ENCODE assay signal across 8 cellular contexts in genomic region chr17:82053130-82053529, GRCh38. TPM values are rescaled to one million over a fixed set of nuclear protein-coding genes. Genes with fewer than 3 reads are reported as not detected.
DNase-seq lines count a peak whose midpoint lies in the region; ATAC-seq and TF ChIP-seq lines count a peak whose summit lies in the region.

No MANE protein-coding gene starts in this region.

- intact Hi-C loops in mammary epithelial cell (cut with micrococcal nuclease), result no loop called here
- intact Hi-C loops in naive thymus-derived CD4-positive, alpha-beta T cell (cut with micrococcal nuclease), result no loop called here

- H3K27ac ChIP-seq in mammary epithelial cell (ENCODE audit: insufficient read depth, low read depth, low read length), result no peak overlapping the region
- H3K27ac ChIP-seq in naive thymus-derived CD4-positive, alpha-beta T cell (ENCODE audit: low read depth, low read length), result peak overlapping the region; percentile 72

- H3K79me2 ChIP-seq in mammary epithelial cell (ENCODE audit: insufficient read depth, low read length), result peaks cover 28% of the 10 kb centered on the region

- in situ Hi-C loops in mammary epithelial cell (cut with MboI; ENCODE audit: low sequenced_read_pairs in 2 of 2), result no loop called here

- no peak overlapping the region for H3K9ac ChIP-seq in mammary epithelial cell (ENCODE audit: insufficient read depth, low read length)

- dilution Hi-C loops in mammary epithelial cell (cut with HindIII; ENCODE audit: low sequenced_read_pairs), result loop anchor here (5.0 to 10.0 kb wide), 2 partner anchors 76 to 212 kb away; partner anchors contain the start of gene ASPSCR1

- H3K4me3 Mint-ChIP-seq in naive thymus-derived CD4-positive, alpha-beta T cell, result peak overlapping the region; percentile 60 to 85 (median 74)

- CTCF ChIA-PET in BJ (lab: Yijun Ruan, JAX) (interaction anchor here (1.2 to 1.4 kb wide), 2 partner anchors 12 to 16 kb away, joined by 3 to 5 read pairs; partner anchors contain the start of genes DCXR and DUS1L), mammary epithelial cell (lab: Charles Lee; ENCODE audit: low non-redundant PET) (no interaction called here)
- CTCF ChIA-PET in naive thymus-derived CD4-positive, alpha-beta T cell (lab: Charles Lee), result no interaction called here

- H3K4me3 ChIP-seq in BJ (ENCODE audit: low read depth, low read length), result peak overlapping the region; percentile 87
- peak overlapping the region; percentile 81 for H3K4me3 ChIP-seq in Jurkat, Clone E6-1 (ENCODE audit: low read length)
- peak overlapping the region; percentile 61 to 86 (median 65) for H3K4me3 ChIP-seq in mammary epithelial cell (replicated peaks in 1 of 3; ENCODE audit: insufficient read depth in 1 of 3, low read depth in 2 of 3, low read length in 3 of 3)
- peak overlapping the region; percentile 74 for H3K4me3 ChIP-seq in naive thymus-derived CD4-positive, alpha-beta T cell (ENCODE audit: low read length)

- H3K36me3 Mint-ChIP-seq in naive thymus-derived CD4-positive, alpha-beta T cell, result peaks cover 0 to 5% (median 0%) of the 10 kb centered on the region in 5 donors

- H3K4me1 Mint-ChIP-seq in naive thymus-derived CD4-positive, alpha-beta T cell, result peaks cover 0 to 28% (median 12%) of the 10 kb centered on the region in 7 donors

- BruUV-seq in mammary epithelial cell (replicated peaks; lab: Mats Ljungman, UMichigan), result no TSS peak

- H2AFZ ChIP-seq in mammary epithelial cell (ENCODE audit: low read depth, low read length), result no peak overlapping the region

- H3K9me3 ChIP-seq in mammary epithelial cell (replicated peaks; ENCODE audit: insufficient read depth, low read length), result no peaks in the 10 kb centered on the region
- no peaks in the 10 kb centered on the region for H3K9me3 ChIP-seq in naive thymus-derived CD4-positive, alpha-beta T cell (ENCODE audit: control insufficient read depth in 2 of 3, low read length in 3 of 3)

- ATAC-seq in naive thymus-derived CD4-positive, alpha-beta T cell, result no peak
- ATAC-seq in GM21786 (IDR thresholded peaks at IDR 0.05; ENCODE audit: unreplicated experiment), result no peak
- ATAC-seq in GM18519 (IDR thresholded peaks at IDR 0.05; ENCODE audit: low FRiP score, unreplicated experiment), result no peak
- ATAC-seq in HG03432 (IDR thresholded peaks at IDR 0.05; ENCODE audit: unreplicated experiment), result no peak

- H3K4me1 ChIP-seq in mammary epithelial cell (ENCODE audit: insufficient read depth, low read length), result peaks cover 23% of the 10 kb centered on the region
- H3K4me1 ChIP-seq in naive thymus-derived CD4-positive, alpha-beta T cell (ENCODE audit: control insufficient read depth in 2 of 2, insufficient read depth in 2 of 2, low read length in 2 of 2), result peaks cover 18 to 31% of the 10 kb centered on the region in 2 donors

- H3K27me3 ChIP-seq in BJ (ENCODE audit: control insufficient read depth, insufficient read depth, low read length) (no peaks in the 10 kb centered on the region), mammary epithelial cell (ENCODE audit: insufficient read depth, low read length) (no peaks in the 10 kb centered on the region)
- no peaks in the 10 kb centered on the region for H3K27me3 ChIP-seq in naive thymus-derived CD4-positive, alpha-beta T cell (ENCODE audit: control insufficient read depth in 2 of 2, insufficient read depth in 2 of 2, low read length in 2 of 2)

- H3K9me3 Mint-ChIP-seq in naive thymus-derived CD4-positive, alpha-beta T cell, result no peaks in the 10 kb centered on the region

- H3K27me3 Mint-ChIP-seq in naive thymus-derived CD4-positive, alpha-beta T cell, result no peaks in the 10 kb centered on the region

- H3K36me3 ChIP-seq in BJ (ENCODE audit: control insufficient read depth, insufficient read depth, low read length), result peaks cover 52% of the 10 kb centered on the region
- peaks cover 6% of the 10 kb centered on the region for H3K36me3 ChIP-seq in mammary epithelial cell (ENCODE audit: insufficient read depth, low read length)
- H3K36me3 ChIP-seq in naive thymus-derived CD4-positive, alpha-beta T cell (ENCODE audit: control insufficient read depth in 2 of 3, insufficient read depth in 3 of 3, low read length in 3 of 3), result peaks cover 0 to 67% (median 14%) of the 10 kb centered on the region in 3 experiments

- DNase-seq in BJ (ENCODE audit: low read depth) (no peak), mammary epithelial cell (no peak), COR-L47 (lab: John Stamatoyannopoulos, UW) (no peak)
- DNase-seq in Jurkat, Clone E6-1 (ENCODE audit: low read depth, low spot score), result no peak
- no peak for DNase-seq in naive thymus-derived CD4-positive, alpha-beta T cell

- H4K20me1 ChIP-seq in mammary epithelial cell (ENCODE audit: insufficient read depth, low read length), result no peaks in the 10 kb centered on the region

- H3K4me2 ChIP-seq in mammary epithelial cell (ENCODE audit: insufficient read depth, low read depth, low read length), result peak overlapping the region; percentile 93

- POLR2A ChIA-PET in BJ (lab: Charles Lee), result no interaction called here
- POLR2A ChIA-PET in naive thymus-derived CD4-positive, alpha-beta T cell (lab: Charles Lee), result interaction anchor here (0.7 to 7.7 kb wide), 5 partner anchors 9 to 46 kb away, joined by 4 to 54 read pairs (median 5); partner anchors contain the start of genes DCXR and DUS1L

- no peak for TF ChIP-seq CTCF in BJ (IDR thresholded peaks at IDR 0.05; ENCODE audit: insufficient read depth, low read depth, low read length)
- no peak for TF ChIP-seq CTCF in mammary epithelial cell (conservative IDR thresholded peaks at IDR 0.05 in 1 of 2, IDR thresholded peaks at IDR 0.05 in 1 of 2; ENCODE audit: extremely low read depth in 1 of 2, insufficient read depth in 1 of 2, low read depth in 1 of 2, low read length in 2 of 2)

- peak overlapping the region in 6 of 9 donors; percentile 21 to 72 (median 59) for H3K27ac Mint-ChIP-seq in naive thymus-derived CD4-positive, alpha-beta T cell

- WGBS in mammary epithelial cell (ENCODE audit: low coverage, missing lambda C conversion rate), result 94% methylated on average over 7 of the region's 19 CpGs

RNA-seq across cellular contexts. Expression of gene GPS1, which starts 1.4 kb away (rescaled TPM):
- polyA plus RNA-seq in BJ (2011; rRNA removed) (79.7 and 131 TPM in 2 replicates), mammary epithelial cell (103 TPM)
- polyA minus RNA-seq in BJ (2011; rRNA and poly(A)+ RNA removed), result 74.1 and 114 TPM in 2 replicates
- 123 TPM for polyA plus RNA-seq in Jurkat, Clone E6-1 (2012; ENCODE audit: insufficient read depth, insufficient read length)
- 10 to 100 TPM; 84.2 to 98.2 TPM for total RNA-seq in mammary epithelial cell
- polyA minus RNA-seq in mammary epithelial cell, result 65.6 TPM
- 10 to 100 TPM; 68.3 to 88.1 (median 71.7) TPM for total RNA-seq in naive thymus-derived CD4-positive, alpha-beta T cell
- 100 to 1,000 TPM; 105 to 124 TPM for polyA plus RNA-seq in naive thymus-derived CD4-positive, alpha-beta T cell

RNA-seq across cellular contexts. Expression of gene RFNG, which starts 1.5 kb away (rescaled TPM):
- polyA plus RNA-seq in BJ (2011; rRNA removed) (15.8 and 23.7 TPM in 2 replicates), mammary epithelial cell (13.6 TPM)
- 21.9 and 28.9 TPM in 2 replicates for polyA minus RNA-seq in BJ (2011; rRNA and poly(A)+ RNA removed)
- 30.1 TPM for polyA plus RNA-seq in Jurkat, Clone E6-1 (2012; ENCODE audit: insufficient read depth, insufficient read length)
- 10 to 100 TPM; 37.7 to 38.2 TPM for total RNA-seq in mammary epithelial cell
- 21.2 TPM for polyA minus RNA-seq in mammary epithelial cell
- 10 to 100 TPM; 25.0 to 45.5 (median 31.5) TPM for total RNA-seq in naive thymus-derived CD4-positive, alpha-beta T cell
- 1 to 10 TPM; 4.2 to 6.7 TPM for polyA plus RNA-seq in naive thymus-derived CD4-positive, alpha-beta T cell

RNA-seq across cellular contexts. Expression of gene DUS1L, which starts 12.5 kb away (rescaled TPM):
- polyA plus RNA-seq in BJ (2011; rRNA removed) (22.1 and 47.6 TPM in 2 replicates), mammary epithelial cell (65.9 TPM)
- 13.2 and 16.8 TPM in 2 replicates for polyA minus RNA-seq in BJ (2011; rRNA and poly(A)+ RNA removed)
- polyA plus RNA-seq in Jurkat, Clone E6-1 (2012; ENCODE audit: insufficient read depth, insufficient read length), result 228 TPM
- total RNA-seq in mammary epithelial cell, result 10 to 100 TPM; 59.0 to 94.2 TPM
- 74.3 TPM for polyA minus RNA-seq in mammary epithelial cell
- 100 to 1,000 TPM; 127 to 157 (median 147) TPM for total RNA-seq in naive thymus-derived CD4-positive, alpha-beta T cell
- 100 to 1,000 TPM in 1 of 2 donors, 10 to 100 TPM in 1; 52.9 to 110 TPM for polyA plus RNA-seq in naive thymus-derived CD4-positive, alpha-beta T cell

RNA-seq across cellular contexts. Expression of gene DCXR, which starts 15.6 kb away (rescaled TPM):
- polyA plus RNA-seq in BJ (2011; rRNA removed), result 42.7 and 66.0 TPM in 2 replicates
- 21.7 and 40.3 TPM in 2 replicates for polyA minus RNA-seq in BJ (2011; rRNA and poly(A)+ RNA removed)
- 207 TPM for polyA plus RNA-seq in Jurkat, Clone E6-1 (2012; ENCODE audit: insufficient read depth, insufficient read length)
- total RNA-seq in mammary epithelial cell, result 10 to 100 TPM; 27.7 to 68.9 TPM
- 79.0 TPM for polyA plus RNA-seq in mammary epithelial cell
- polyA minus RNA-seq in mammary epithelial cell, result 52.5 TPM
- total RNA-seq in naive thymus-derived CD4-positive, alpha-beta T cell, result 100 to 1,000 TPM in 1 of 5 experiments, 10 to 100 TPM in 4; 63.0 to 130 (median 83.6) TPM
- polyA plus RNA-seq in naive thymus-derived CD4-positive, alpha-beta T cell, result 100 to 1,000 TPM; 164 to 228 TPM

RNA-seq across cellular contexts. Expression of gene RAC3, which starts 21.7 kb away (rescaled TPM):
- polyA plus RNA-seq in BJ (2011; rRNA removed) (7.5 and 11.5 TPM in 2 replicates), mammary epithelial cell (18.4 TPM)
- polyA minus RNA-seq in BJ (2011; rRNA and poly(A)+ RNA removed), result 4.7 and 5.1 TPM in 2 replicates
- 80.4 TPM for polyA plus RNA-seq in Jurkat, Clone E6-1 (2012; ENCODE audit: insufficient read depth, insufficient read length)
- total RNA-seq in mammary epithelial cell, result 1 to 10 TPM; 6.7 to 8.0 TPM
- polyA minus RNA-seq in mammary epithelial cell, result 12.0 TPM
- 1 to 10 TPM; 1.3 to 8.5 (median 2.1) TPM for total RNA-seq in naive thymus-derived CD4-positive, alpha-beta T cell
- polyA plus RNA-seq in naive thymus-derived CD4-positive, alpha-beta T cell, result not detected
